2 cellular contexts compared by ENCODE assay signal in genomic region chrX:31098081-31098480, GRCh38.
TF ChIP-seq lines count a peak whose summit lies in the region.

No MANE protein-coding gene starts in this region.

TF ChIP-seq in HepG2, 621 proteins besides CTCF, POLR2A, EP300 and RAD21:
- TF ChIP-seq ATF7 (IDR thresholded peaks at IDR 0.05) (peak; percentile 88), ATF7 (CRISPR knock-in tag; IDR thresholded peaks at IDR 0.05) (no peak), SALL1 (CRISPR knock-in tag; IDR thresholded peaks at IDR 0.05) (no peak), ZNF773 (CRISPR knock-in tag; IDR thresholded peaks at IDR 0.05; ENCODE audit: borderline replicate concordance) (no peak)

TF ChIP-seq in GM12878, 131 proteins besides CTCF, POLR2A, EP300 and RAD21:
- TF ChIP-seq ZZZ3 (IDR thresholded peaks at IDR 0.05; ENCODE audit: control insufficient read depth, insufficient read length, low read depth) (no peak), ATF7 (IDR thresholded peaks at IDR 0.05; ENCODE audit: low read depth) (peak; percentile 80)
